1 cellular context compared by ENCODE assay signal in the genomic region with DNA sequence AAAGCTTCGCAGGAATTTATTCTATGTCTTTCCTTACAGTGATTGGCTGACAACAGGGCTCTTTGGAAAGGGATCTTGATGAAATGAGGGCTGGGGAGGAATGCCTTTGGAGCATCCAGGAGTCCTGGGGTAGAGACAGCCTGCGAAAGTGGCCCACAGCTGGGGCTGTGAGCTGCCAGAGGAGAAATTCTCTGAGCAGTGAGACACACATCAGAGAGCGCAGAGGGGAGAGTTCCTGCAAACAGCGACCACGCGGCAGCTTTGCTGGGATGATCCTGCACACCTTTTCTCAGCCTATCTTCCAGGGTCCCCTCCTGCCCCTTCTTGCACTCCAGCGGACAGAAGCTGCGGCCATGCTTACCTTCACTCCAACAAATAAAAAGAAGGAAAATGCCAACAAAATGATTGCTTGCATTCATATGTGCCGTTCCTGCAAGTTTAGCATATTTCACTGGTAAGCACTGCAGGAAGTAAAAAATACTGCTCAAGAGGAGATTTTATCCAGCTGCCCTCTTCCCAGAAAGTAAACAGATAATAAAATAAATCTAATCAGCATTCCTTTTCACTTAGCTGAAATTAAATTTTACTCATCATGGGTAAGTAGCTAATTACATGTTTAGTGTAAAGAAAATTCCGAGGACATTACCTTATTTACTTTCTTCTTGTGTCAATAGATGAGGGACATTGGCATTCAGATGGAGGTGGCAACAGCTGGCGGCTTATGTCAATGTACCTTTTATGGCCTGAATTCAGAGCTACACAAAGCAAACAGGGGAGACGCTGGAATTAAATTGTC.
TF ChIP-seq lines count a peak whose summit lies in the region.

No MANE protein-coding gene starts in this region.

TF ChIP-seq in HEK293, 187 proteins besides CTCF, POLR2A, EP300 and RAD21 (continued from another document):
- TF ChIP-seq, protein P1, sequence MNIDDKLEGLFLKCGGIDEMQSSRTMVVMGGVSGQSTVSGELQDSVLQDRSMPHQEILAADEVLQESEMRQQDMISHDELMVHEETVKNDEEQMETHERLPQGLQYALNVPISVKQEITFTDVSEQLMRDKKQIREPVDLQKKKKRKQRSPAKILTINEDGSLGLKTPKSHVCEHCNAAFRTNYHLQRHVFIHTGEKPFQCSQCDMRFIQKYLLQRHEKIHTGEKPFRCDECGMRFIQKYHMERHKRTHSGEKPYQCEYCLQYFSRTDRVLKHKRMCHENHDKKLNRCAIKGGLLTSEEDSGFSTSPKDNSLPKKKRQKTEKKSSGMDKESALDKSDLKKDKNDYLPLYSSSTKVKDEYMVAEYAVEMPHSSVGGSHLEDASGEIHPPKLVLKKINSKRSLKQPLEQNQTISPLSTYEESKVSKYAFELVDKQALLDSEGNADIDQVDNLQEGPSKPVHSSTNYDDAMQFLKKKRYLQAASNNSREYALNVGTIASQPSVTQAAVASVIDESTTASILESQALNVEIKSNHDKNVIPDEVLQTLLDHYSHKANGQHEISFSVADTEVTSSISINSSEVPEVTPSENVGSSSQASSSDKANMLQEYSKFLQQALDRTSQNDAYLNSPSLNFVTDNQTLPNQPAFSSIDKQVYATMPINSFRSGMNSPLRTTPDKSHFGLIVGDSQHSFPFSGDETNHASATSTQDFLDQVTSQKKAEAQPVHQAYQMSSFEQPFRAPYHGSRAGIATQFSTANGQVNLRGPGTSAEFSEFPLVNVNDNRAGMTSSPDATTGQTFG (tag by site-specific recombination; IDR thresholded peaks at IDR 0.05; ENCODE audit: borderline replicate concordance): no peak
- peak; percentile 65 for TF ChIP-seq WT1 (tag by site-specific recombination; IDR thresholded peaks at IDR 0.05)
- peak; percentile 79 for TF ChIP-seq SP7 (tag by site-specific recombination; IDR thresholded peaks at IDR 0.05)
- TF ChIP-seq, protein P2, sequence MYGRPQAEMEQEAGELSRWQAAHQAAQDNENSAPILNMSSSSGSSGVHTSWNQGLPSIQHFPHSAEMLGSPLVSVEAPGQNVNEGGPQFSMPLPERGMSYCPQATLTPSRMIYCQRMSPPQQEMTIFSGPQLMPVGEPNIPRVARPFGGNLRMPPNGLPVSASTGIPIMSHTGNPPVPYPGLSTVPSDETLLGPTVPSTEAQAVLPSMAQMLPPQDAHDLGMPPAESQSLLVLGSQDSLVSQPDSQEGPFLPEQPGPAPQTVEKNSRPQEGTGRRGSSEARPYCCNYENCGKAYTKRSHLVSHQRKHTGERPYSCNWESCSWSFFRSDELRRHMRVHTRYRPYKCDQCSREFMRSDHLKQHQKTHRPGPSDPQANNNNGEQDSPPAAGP (tag by site-specific recombination; IDR thresholded peaks at IDR 0.05): peak; percentile 84
